In the genomic region with DNA sequence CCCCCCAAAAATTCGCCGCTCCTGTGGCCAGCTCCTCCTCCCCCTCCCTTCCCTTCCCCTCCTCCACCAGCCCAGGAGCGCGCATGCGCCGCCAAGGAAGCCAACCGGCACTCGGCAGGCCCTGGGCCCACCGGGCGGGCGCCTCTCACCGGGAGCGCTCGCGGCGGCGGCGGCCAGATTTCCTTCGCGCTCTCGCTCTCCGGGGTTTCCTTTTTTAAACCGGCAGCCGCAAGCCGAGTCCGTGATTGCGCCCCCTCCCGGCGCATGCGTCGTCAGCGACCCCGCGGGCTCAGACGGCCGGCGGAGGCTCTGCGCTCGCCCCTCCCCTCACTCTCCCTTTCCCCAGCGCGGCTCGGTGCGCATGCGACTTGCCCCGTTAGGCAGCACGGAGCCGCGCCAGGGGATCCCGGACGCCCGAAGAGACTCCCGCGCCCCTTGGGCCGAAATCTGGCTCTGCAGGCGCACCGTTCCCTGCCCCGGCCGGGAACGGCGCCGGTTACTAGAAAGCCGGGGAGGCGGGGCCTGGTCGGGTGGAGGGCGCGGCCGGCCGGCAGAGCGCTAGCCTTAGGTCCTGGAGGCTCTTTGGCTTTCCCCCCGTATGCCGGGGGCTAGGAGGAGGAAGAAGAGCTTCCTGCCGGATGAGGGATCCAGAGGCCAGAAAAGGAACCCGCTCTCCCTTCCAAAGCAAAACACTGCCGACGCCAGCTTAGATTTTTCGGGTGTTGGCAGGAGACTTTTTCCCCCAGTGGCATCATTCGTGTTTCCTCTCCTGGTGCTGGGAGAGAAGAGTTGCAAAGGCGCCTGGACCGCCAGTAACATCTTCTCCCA, we compare ENCODE assay signal across 8 cellular contexts.
DNase-seq lines count a peak whose midpoint lies in the region; ATAC-seq and TF ChIP-seq lines count a peak whose summit lies in the region.

A gene with protein sequence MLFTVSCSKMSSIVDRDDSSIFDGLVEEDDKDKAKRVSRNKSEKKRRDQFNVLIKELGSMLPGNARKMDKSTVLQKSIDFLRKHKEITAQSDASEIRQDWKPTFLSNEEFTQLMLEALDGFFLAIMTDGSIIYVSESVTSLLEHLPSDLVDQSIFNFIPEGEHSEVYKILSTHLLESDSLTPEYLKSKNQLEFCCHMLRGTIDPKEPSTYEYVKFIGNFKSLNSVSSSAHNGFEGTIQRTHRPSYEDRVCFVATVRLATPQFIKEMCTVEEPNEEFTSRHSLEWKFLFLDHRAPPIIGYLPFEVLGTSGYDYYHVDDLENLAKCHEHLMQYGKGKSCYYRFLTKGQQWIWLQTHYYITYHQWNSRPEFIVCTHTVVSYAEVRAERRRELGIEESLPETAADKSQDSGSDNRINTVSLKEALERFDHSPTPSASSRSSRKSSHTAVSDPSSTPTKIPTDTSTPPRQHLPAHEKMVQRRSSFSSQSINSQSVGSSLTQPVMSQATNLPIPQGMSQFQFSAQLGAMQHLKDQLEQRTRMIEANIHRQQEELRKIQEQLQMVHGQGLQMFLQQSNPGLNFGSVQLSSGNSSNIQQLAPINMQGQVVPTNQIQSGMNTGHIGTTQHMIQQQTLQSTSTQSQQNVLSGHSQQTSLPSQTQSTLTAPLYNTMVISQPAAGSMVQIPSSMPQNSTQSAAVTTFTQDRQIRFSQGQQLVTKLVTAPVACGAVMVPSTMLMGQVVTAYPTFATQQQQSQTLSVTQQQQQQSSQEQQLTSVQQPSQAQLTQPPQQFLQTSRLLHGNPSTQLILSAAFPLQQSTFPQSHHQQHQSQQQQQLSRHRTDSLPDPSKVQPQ (minus strand): TSS at position 277 of the 828 bp plus-strand sequence. CDS start 64,124 bp downstream, outside the sequence.

- ATAC-seq in GM18907 (IDR thresholded peaks at IDR 0.05; ENCODE audit: unreplicated experiment): peak; percentile 78
- ATAC-seq in HG03139 (IDR thresholded peaks at IDR 0.05; ENCODE audit: unreplicated experiment): peak; percentile 72

- H3K4me3 ChIP-seq in AG09309 (ENCODE audit: control insufficient read depth, low read depth, low read length): peak within 1 kb of the TSS; percentile 79

- peak; percentile 40 for TF ChIP-seq CTCF in AG09309 (IDR thresholded peaks at IDR 0.05; ENCODE audit: control insufficient read depth, insufficient read depth, low read depth, low read length, missing control alignments)

- DNase-seq in AG09309 (ENCODE audit: low read depth) (peak; percentile 45), NCI-H2196 treated with DMSO at 0.1 percent for 48 hours (lab: John Stamatoyannopoulos, UW; ENCODE audit: unreplicated experiment) (peak; percentile 42), islet precursor cell (peak; percentile 91)
- DNase-seq in activated CD4-positive, CD25-positive, alpha-beta regulatory T cell treated with anti-CD3 and anti-CD28 coated beads, Interleukin-2, amount 50 U/mL, for 16 hours (ENCODE audit: low read depth, low spot score): peak; percentile 61
- peak; percentile 85 for DNase-seq in central memory CD4-positive, alpha-beta T cell
- DNase-seq in stimulated activated CD4-positive, alpha-beta T cell treated with anti-CD3 and anti-CD28 coated beads, Interleukin-12 subunit alpha, Interleukin-12 subunit beta, amount 100 ng/mL, for 48 hours (ENCODE audit: low read depth in 2 of 3, low spot score in 1 of 3): peak; percentile 65 to 80 (median 68)

Comparison
In these comparisons a context has a peak if more than half of its experiments do, and no peak if none do; other contexts are left out.
1. Peak in every context shown above with its lines: DNase-seq, ATAC-seq and H3K4me3 ChIP-seq.